ENCODE assay signal across 8 cellular contexts in genomic region chr17:77470800-77471733, GRCh38.
DNase-seq lines count a peak whose midpoint lies in the region; ATAC-seq and TF ChIP-seq lines count a peak whose summit lies in the region.

No MANE protein-coding gene starts in this region.

- H3K27me3 ChIP-seq in MG63, result no peaks in the 10 kb centered on the region
- H3K27me3 ChIP-seq in colonic mucosa, result no peaks in the 10 kb centered on the region
- no peaks in the 10 kb centered on the region for H3K27me3 ChIP-seq in muscle layer of colon (ENCODE audit: control insufficient read depth in 1 of 2, insufficient read depth in 2 of 2, low read length in 2 of 2)

- TF ChIP-seq CTCF in colonic mucosa (IDR thresholded peaks at IDR 0.05) (no peak), GM10248 (IDR thresholded peaks at IDR 0.05; ENCODE audit: control extremely low read depth, extremely low read depth, low read depth, missing control alignments) (no peak)

- peak; percentile 29 for DNase-seq in AG20443 (ENCODE audit: low spot score)
- peak; percentile 74 for DNase-seq in MG63
- DNase-seq in colonic mucosa, result no peak
- no peak for DNase-seq in COLO668 (lab: John Stamatoyannopoulos, UW; ENCODE audit: unreplicated experiment)
- no peak for DNase-seq in GM10248 (ENCODE audit: extremely low spot score)
- DNase-seq in NK-92 (lab: John Stamatoyannopoulos, UW; ENCODE audit: unreplicated experiment), result no peak

- ATAC-seq in HG03159 (IDR thresholded peaks at IDR 0.05; ENCODE audit: unreplicated experiment), result no peak

- CTCF ChIA-PET in GM10248 (lab: Yijun Ruan, JAX), result interaction anchor here (1.1 to 2.9 kb wide), 5 partner anchors 11 to 41 kb away, joined by 3 to 17 read pairs (median 6); no protein-coding TSS in a partner anchor

- H3K9ac ChIP-seq in colonic mucosa (ENCODE audit: low read depth in 2 of 2, low read length in 2 of 2) (peak overlapping the region in 1 of 2 donors; percentile 16), muscle layer of colon (ENCODE audit: low read length) (no peak overlapping the region)

- H3K4me1 ChIP-seq in colonic mucosa (peaks cover 22% of the 10 kb centered on the region), muscle layer of colon (ENCODE audit: insufficient read depth, low read length) (peaks cover 91% of the 10 kb centered on the region)

- H3K27ac ChIP-seq in colonic mucosa (peak overlapping the region; percentile 42), muscle layer of colon (ENCODE audit: low read depth, low read length) (peak overlapping the region; percentile 75)

- H3K36me3 ChIP-seq in MG63, result peaks cover 78% of the 10 kb centered on the region
- H3K36me3 ChIP-seq in colonic mucosa, result no peaks in the 10 kb centered on the region
- peaks cover 9% of the 10 kb centered on the region for H3K36me3 ChIP-seq in muscle layer of colon (ENCODE audit: insufficient read depth, low read length)

- H3K4me3 ChIP-seq in MG63, result no peak overlapping the region
- no peak overlapping the region for H3K4me3 ChIP-seq in colonic mucosa
- H3K4me3 ChIP-seq in muscle layer of colon (ENCODE audit: low read depth in 1 of 2, low read length in 2 of 2), result no peak overlapping the region

- no peaks in the 10 kb centered on the region for H3K9me3 ChIP-seq in MG63
- no peaks in the 10 kb centered on the region for H3K9me3 ChIP-seq in colonic mucosa
- H3K9me3 ChIP-seq in muscle layer of colon (ENCODE audit: low read length), result no peaks in the 10 kb centered on the region

- POLR2A ChIA-PET in GM10248 (lab: Yijun Ruan, JAX), result interaction anchor here (0.5 to 1.5 kb wide), 3 partner anchors 9 to 711 kb away, joined by 3 to 6 read pairs (median 4); no protein-coding TSS in a partner anchor

- intact Hi-C loops in colonic mucosa (cut with DNase I), result no loop called here

Comparison
In these comparisons a context has a peak if more than half of its experiments do, and no peak if none do; other contexts are left out.
1. DNase-seq: peak in AG20443 (single experiment) and MG63 (single experiment); none in colonic mucosa (single experiment), COLO668 (single experiment), GM10248 (single experiment) and NK-92 (single experiment).